8 cellular contexts compared by ENCODE assay signal in genomic region chr1:160428655-160429054, GRCh38. TPM values are rescaled to one million over a fixed set of nuclear protein-coding genes. Genes with fewer than 3 reads are reported as not detected.
DNase-seq lines count a peak whose midpoint lies in the region; ATAC-seq, FAIRE-seq and TF ChIP-seq lines count a peak whose summit lies in the region.

No MANE protein-coding gene starts in this region.

- no peaks in the 10 kb centered on the region for H3K27me3 ChIP-seq in SJSA1 (replicated peaks)

- peaks cover 29% of the 10 kb centered on the region for H3K4me1 ChIP-seq in SJSA1 (replicated peaks)
- H3K4me1 ChIP-seq in kidney (ENCODE audit: control insufficient read depth in 1 of 2, insufficient read depth in 1 of 2, low read depth in 1 of 2, low read length in 2 of 2), result no peaks in the 10 kb centered on the region

- H3K27ac Mint-ChIP-seq in MCF 10A (ENCODE audit: low read depth, unreplicated experiment), result no peak overlapping the region

- H3K36me3 Mint-ChIP-seq in MCF 10A (ENCODE audit: insufficient read depth, unreplicated experiment), result no peaks in the 10 kb centered on the region

- intact Hi-C loops in MCF 10A (cut with micrococcal nuclease) (loop anchor here (1.0 to 10.0 kb wide), 4 partner anchors 116 to 524 kb away; partner anchors contain the start of gene ITLN2), kidney (cut with DNase I) (loop anchor here (10.0 kb wide), 1 partner anchor 186 kb away; no protein-coding TSS in a partner anchor)

- H3K27me3 Mint-ChIP-seq in MCF 10A (ENCODE audit: insufficient read depth, unreplicated experiment), result peaks cover 8% of the 10 kb centered on the region

- ATAC-seq in HG03196 (IDR thresholded peaks at IDR 0.05; ENCODE audit: unreplicated experiment) (peak; percentile 32), HG02588 (IDR thresholded peaks at IDR 0.05; ENCODE audit: unreplicated experiment) (no peak)

- TF ChIP-seq CTCF in MCF 10A (IDR thresholded peaks at IDR 0.05; ENCODE audit: unreplicated experiment) (peak; percentile 93), kidney (IDR thresholded peaks at IDR 0.05; ENCODE audit: borderline replicate concordance, extremely low read depth, insufficient read depth) (peak; percentile 57)

- H3K27ac ChIP-seq in SJSA1 (peak overlapping the region; percentile 56), kidney (ENCODE audit: low read depth in 2 of 2, low read length in 2 of 2) (no peak overlapping the region)

- POLR2A ChIA-PET in MCF 10A (lab: Yijun Ruan, JAX), result interaction anchor here (0.7 to 0.8 kb wide), 2 partner anchors 96 to 177 kb away, joined by 3 to 5 read pairs; no protein-coding TSS in a partner anchor

- CTCF ChIA-PET in MCF 10A (lab: Yijun Ruan, JAX), result interaction anchor here (0.5 to 5.3 kb wide), 38 partner anchors 10 to 893 kb away, joined by 3 to 153 read pairs (median 4); no protein-coding TSS in a partner anchor

- H3K9ac ChIP-seq in kidney (ENCODE audit: low read length in 2 of 2), result no peak overlapping the region

- no peak overlapping the region for H3K4me3 Mint-ChIP-seq in MCF 10A (ENCODE audit: unreplicated experiment)

- peak; percentile 42 for DNase-seq in NCI-H2171 treated with DMSO at 0.1 percent for 48 hours (lab: John Stamatoyannopoulos, UW)
- no peak for DNase-seq in NCI-H2171 (lab: John Stamatoyannopoulos, UW)
- DNase-seq in SJSA1 (ENCODE audit: low read depth in 1 of 2, low spot score in 2 of 2), result peak; percentile 70 to 74
- peak; percentile 70 for DNase-seq in MCF 10A (ENCODE audit: unreplicated experiment)
- no peak for DNase-seq in kidney
- DNase-seq in stimulated activated naive CD4-positive, alpha-beta T cell treated with Interleukin-2 at 50 U/mL for 16 hours (lab: John Stamatoyannopoulos, UW), result peak; percentile 15

- no peaks in the 10 kb centered on the region for H3K9me3 ChIP-seq in SJSA1 (replicated peaks)
- H3K9me3 ChIP-seq in kidney (ENCODE audit: control insufficient read depth in 1 of 2, low read length in 2 of 2), result no peaks in the 10 kb centered on the region

- H3K36me3 ChIP-seq in SJSA1, result 0 out of 2 replicates have a peak, but pooled peaks cover 8% of the 10 kb centered on the region
- peaks cover 0 to 4% of the 10 kb centered on the region in 2 donors for H3K36me3 ChIP-seq in kidney (ENCODE audit: control insufficient read depth in 1 of 2, insufficient read depth in 2 of 2, low read length in 2 of 2)

- no peaks in the 10 kb centered on the region for H3K9me3 Mint-ChIP-seq in MCF 10A (ENCODE audit: unreplicated experiment)

- no peaks in the 10 kb centered on the region for H3K4me1 Mint-ChIP-seq in MCF 10A (ENCODE audit: insufficient read depth, unreplicated experiment)

- no peak for FAIRE-seq in kidney (lab: Jason Lieb, UNC)

- BruUV-seq in MCF 10A (replicated peaks; lab: Mats Ljungman, UMichigan), result no TSS peak

- H3K4me3 ChIP-seq in SJSA1 (no peak overlapping the region), kidney (ENCODE audit: low read length in 2 of 2) (no peak overlapping the region)

RNA-seq across cellular contexts. Expression of gene VANGL2, which starts 28.3 kb away (rescaled TPM):
- 2.2 and 2.3 TPM in 2 replicates for total RNA-seq in SJSA1 (2014; rRNA removed; shearing (Covaris generic))
- total RNA-seq in MCF 10A (2022) (0.26 and 0.27 TPM in 2 replicates), kidney (8.1 TPM)
- polyA plus RNA-seq in kidney (ENCODE audit: insufficient read depth, low read depth, low replicate concordance), result 3.8 TPM

Comparison
In these comparisons a context has a peak if more than half of its experiments do, and no peak if none do; other contexts are left out.
1. DNase-seq: peak in NCI-H2171 treated with DMSO at 0.1 percent for 48 hours (single experiment), SJSA1 (2 of 2), MCF 10A (single experiment) and stimulated activated naive CD4-positive, alpha-beta T cell treated with Interleukin-2 at 50 U/mL for 16 hours (single experiment); none in NCI-H2171 (single experiment) and kidney (single experiment).